ENCODE assay signal across 9 cellular contexts in the genomic region with DNA sequence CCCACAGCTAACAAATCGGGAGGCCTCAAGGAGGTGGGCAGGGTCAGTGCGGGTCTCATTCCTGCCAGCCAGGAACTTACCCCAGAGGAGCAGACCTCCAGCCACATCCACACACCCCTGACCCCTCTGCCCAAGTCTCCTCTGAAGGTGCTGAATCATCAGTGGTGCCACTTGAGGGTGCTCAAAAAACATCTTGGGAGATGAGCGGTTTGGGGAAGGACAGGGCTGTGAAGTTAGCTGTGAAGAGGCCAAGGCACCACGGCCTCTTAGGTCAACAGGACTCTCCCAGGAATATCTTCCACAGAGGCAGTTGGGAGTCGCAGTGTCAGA. TPM values are rescaled to one million over a fixed set of nuclear protein-coding genes. Genes with fewer than 3 reads are reported as not detected.
DNase-seq lines count a peak whose midpoint lies in the region; ATAC-seq, FAIRE-seq and TF ChIP-seq lines count a peak whose summit lies in the region.
"Had no signal": no experiment of that assay in that cellular context is flagged by ENCODE, and none has a peak within 500 bp of the region (broad histone marks: within the 10 kb centered on the region; RNA-seq: fewer than 3 reads in every experiment).

No MANE protein-coding gene starts in this region.

- no peaks in the 10 kb centered on the region for H3K79me2 ChIP-seq in OCI-LY7 (ENCODE audit: insufficient read depth, low read depth, low read length)

- no peak for TF ChIP-seq CTCF in GM06990 (IDR thresholded peaks at IDR 0.05; ENCODE audit: insufficient read depth, low read length, poor library complexity, severe bottlenecking)
- no peak for TF ChIP-seq CTCF in OCI-LY7 (conservative IDR thresholded peaks at IDR 0.05; ENCODE audit: low read length)

- H3K4me3 ChIP-seq in GM06990 (replicated peaks; ENCODE audit: low read depth, low read length) (peak overlapping the region; percentile 60), OCI-LY7 (ENCODE audit: low read depth, low read length, poor library complexity, severe bottlenecking) (no peak overlapping the region), skin epidermis (peak overlapping the region in 5 of 7 experiments; percentile 46 to 65 (median 61))

- no peaks in the 10 kb centered on the region for H3K36me3 ChIP-seq in GM06990 (ENCODE audit: control insufficient read depth, insufficient read depth, low read length)
- no peaks in the 10 kb centered on the region for H3K36me3 ChIP-seq in OCI-LY7 (ENCODE audit: insufficient read depth, low read length)
- H3K36me3 ChIP-seq: pancreas had no signal

- H3K4me2 ChIP-seq in OCI-LY7 (ENCODE audit: low read length) = peak overlapping the region; percentile 48

- POLR2A ChIA-PET in OCI-LY7 (lab: Charles Lee) = no interaction called here

- peaks cover 26% of the 10 kb centered on the region for H3K4me1 ChIP-seq in OCI-LY7 (ENCODE audit: insufficient read depth, low read length, poor library complexity, severe bottlenecking)

- H3K9me3 ChIP-seq in OCI-LY7 (ENCODE audit: low read length) = no peaks in the 10 kb centered on the region
- H3K9me3 ChIP-seq: pancreas had no signal

- no peaks in the 10 kb centered on the region for H3K9me2 ChIP-seq in OCI-LY7 (ENCODE audit: insufficient read depth, low read length)

- peak overlapping the region; percentile 49; the same call in 1 of the 2 replicates for H2AFZ ChIP-seq in OCI-LY7 (ENCODE audit: low read length)

- DNase-seq in GM06990 (ENCODE audit: extremely low read depth, insufficient read length) (no peak), OCI-LY7 (ENCODE audit: low spot score) (no peak), left ventricle myocardium superior (no peak), RCC 7860 (ENCODE audit: low spot score) (no peak), NCI-H1417 treated with DMSO at 0.1 percent for 48 hours (lab: John Stamatoyannopoulos, UW) (no peak)
- DNase-seq: GF-D8 had no signal

- no peak for FAIRE-seq in RCC 7860 (lab: Jason Lieb, UNC)
- FAIRE-seq: pancreas had no signal

- CTCF ChIA-PET in OCI-LY7 (lab: Charles Lee; ENCODE audit: unreplicated experiment) = interaction anchor here (1.6 kb wide), 1 partner anchor 100 kb away, joined by 7 read pairs; no protein-coding TSS in a partner anchor

- intact Hi-C loops in OCI-LY7 (cut with micrococcal nuclease; ENCODE audit: unreplicated experiment) (no loop called here), left ventricle myocardium superior (cut with micrococcal nuclease) (loop anchor here (10.0 kb wide), 1 partner anchor 70 kb away; no protein-coding TSS in a partner anchor)

- H4K20me1 ChIP-seq in OCI-LY7 (ENCODE audit: insufficient read depth, low read length) = no peaks in the 10 kb centered on the region

- no TSS peak for BruUV-seq in OCI-LY7 (replicated peaks; lab: Mats Ljungman, UMichigan)

- ATAC-seq in left ventricle myocardium superior = peak; percentile 4
- no peak for ATAC-seq in GM18907 (IDR thresholded peaks at IDR 0.05; ENCODE audit: unreplicated experiment)

- H3K27ac ChIP-seq in OCI-LY7 (ENCODE audit: low read depth, low read length, poor library complexity, severe bottlenecking) (peak overlapping the region; percentile 28), skin epidermis (peak overlapping the region in 5 of 21 experiments; percentile 24 to 82 (median 40))
- H3K27ac ChIP-seq: pancreas had no signal

- no peaks in the 10 kb centered on the region for H3K27me3 ChIP-seq in GM06990 (replicated peaks; ENCODE audit: control insufficient read depth, insufficient read depth, low read length)
- H3K27me3 ChIP-seq: pancreas had no signal

RNA-seq across cellular contexts. Expression of gene DAPK2, which starts 1.2 kb away (rescaled TPM):
- 0.03 and 1.2 TPM in 2 replicates for total RNA-seq in OCI-LY7 (2014; rRNA removed; shearing (Covaris generic))
- 0.36 TPM in 1 of 2 replicates, not detected in the other for total RNA-seq in OCI-LY7 (2022)
- total RNA-seq in left ventricle myocardium superior = 43.4 TPM

RNA-seq across cellular contexts. Expression of gene CIAO2A, which starts 48.6 kb away (rescaled TPM):
- total RNA-seq in OCI-LY7 (2014; rRNA removed; shearing (Covaris generic)) = 71.6 and 84.7 TPM in 2 replicates
- total RNA-seq in OCI-LY7 (2022) (78.7 and 86.7 TPM in 2 replicates), left ventricle myocardium superior (72.2 TPM)

RNA-seq across cellular contexts. Expression of gene SNX1, which starts 50.7 kb away (rescaled TPM):
- 30.1 and 39.4 TPM in 2 replicates for total RNA-seq in OCI-LY7 (2014; rRNA removed; shearing (Covaris generic))
- total RNA-seq in OCI-LY7 (2022) (126 and 129 TPM in 2 replicates), left ventricle myocardium superior (89.7 TPM)

Comparison
In these comparisons a context has a peak if more than half of its experiments do, and no peak if none do; other contexts are left out.
1. RNA of gene DAPK2, which starts 1.2 kb away (total RNA-seq): 43.4 TPM in left ventricle myocardium superior (single experiment); 0.03 to 1.2 TPM in OCI-LY7; every median in the first group is over 10 times any median in the second.